8 cellular contexts compared by ENCODE assay signal in the genomic region with DNA sequence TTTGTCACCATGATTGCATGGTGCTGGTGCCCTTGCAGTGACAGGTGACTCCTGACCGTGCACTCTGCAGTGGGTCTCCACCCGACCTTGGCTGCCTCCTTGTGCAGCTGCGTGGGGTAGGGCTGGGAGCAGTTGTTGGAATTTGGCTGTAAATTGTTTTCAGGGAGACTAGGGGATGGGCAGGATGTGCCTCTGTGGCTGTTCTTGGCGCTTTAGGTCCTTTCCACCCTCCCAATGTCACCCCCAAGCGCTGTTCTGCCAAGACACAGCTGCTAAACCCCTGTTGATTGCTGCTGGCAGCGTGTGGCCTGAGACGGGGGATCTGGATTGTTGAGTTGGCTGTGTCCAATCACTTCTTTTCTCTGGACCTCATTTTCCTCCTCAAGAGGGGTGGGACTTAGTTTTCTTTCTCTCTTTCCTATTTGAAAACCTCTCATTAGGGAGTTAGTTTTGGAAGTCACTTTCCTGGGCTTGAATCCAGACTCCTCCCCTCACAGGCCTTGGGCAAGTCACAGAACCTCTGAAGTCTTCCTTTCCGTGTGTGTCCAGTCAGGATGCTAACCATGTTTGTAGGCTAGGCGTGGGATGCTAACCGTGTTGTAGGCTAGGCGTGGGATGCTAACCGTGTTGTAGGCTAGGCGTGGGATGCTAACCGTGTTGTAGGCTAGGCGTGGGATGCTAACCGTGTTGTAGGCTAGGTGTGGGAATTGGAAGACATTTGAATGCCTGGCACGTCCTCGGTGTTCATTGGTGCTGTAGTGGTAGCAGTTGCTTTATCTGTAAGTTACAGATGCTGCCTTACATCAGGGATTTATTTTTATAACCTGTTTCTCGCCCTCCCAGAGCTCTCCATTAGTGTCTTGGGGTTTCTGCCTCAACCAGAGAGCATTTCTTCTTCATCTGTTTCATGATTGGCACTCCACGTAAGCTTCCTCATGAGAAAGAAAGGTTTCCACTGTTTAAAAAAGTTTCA. TPM values are rescaled to one million over a fixed set of nuclear protein-coding genes. Genes with fewer than 3 reads are reported as not detected.
DNase-seq lines count a peak whose midpoint lies in the region; ATAC-seq and TF ChIP-seq lines count a peak whose summit lies in the region.

No MANE protein-coding gene starts in this region.

- peaks cover 3% of the 10 kb centered on the region for H3K36me3 Mint-ChIP-seq in activated naive CD4-positive, alpha-beta T cell treated with anti-CD3 and anti-CD28 coated beads for 36 hours (ENCODE audit: low read depth)
- H3K36me3 Mint-ChIP-seq in type B pancreatic cell = no peaks in the 10 kb centered on the region

- H3K4me3 ChIP-seq in breast epithelium (peak overlapping the region in 2 of 3 donors; percentile 22 to 48), left lung (no peak overlapping the region)

- CTCF ChIA-PET in activated naive CD4-positive, alpha-beta T cell treated with anti-CD3 and anti-CD28 coated beads for 36 hours (lab: Charles Lee) = interaction anchor here (0.6 to 1.2 kb wide), 3 partner anchors 12 to 128 kb away, joined by 3 to 6 read pairs (median 3); no protein-coding TSS in a partner anchor

- intact Hi-C loops in activated naive CD4-positive, alpha-beta T cell treated with anti-CD3 and anti-CD28 coated beads for 36 hours (cut with micrococcal nuclease) = loop anchor here (2.0 to 10.0 kb wide), 6 partner anchors 251 to 1325 kb away; partner anchors contain the start of genes SOD2, SYTL3 and WTAP
- intact Hi-C loops in breast epithelium (cut with DNase I; ENCODE audit: low total_unique reads) (no loop called here), left lung (cut with DNase I) (no loop called here)

- H3K9me3 Mint-ChIP-seq in activated naive CD4-positive, alpha-beta T cell treated with anti-CD3 and anti-CD28 coated beads for 36 hours = no peaks in the 10 kb centered on the region
- no peaks in the 10 kb centered on the region for H3K9me3 Mint-ChIP-seq in type B pancreatic cell

- peak; percentile 11 for ATAC-seq in left lung

- peaks cover 4 to 26% of the 10 kb centered on the region in 2 donors for H3K4me1 ChIP-seq in breast epithelium
- peaks cover 57 to 94% of the 10 kb centered on the region in 2 donors for H3K4me1 ChIP-seq in left lung

- no peak for DNase-seq in activated naive CD4-positive, alpha-beta T cell treated with anti-CD3 and anti-CD28 coated beads for 36 hours
- DNase-seq in activated naive CD4-positive, alpha-beta T cell treated with Interleukin-2 at 50 U/mL for 16 hours = no peak
- DNase-seq in breast epithelium (ENCODE audit: low spot score in 2 of 2) = peak in 1 of 2 donors; percentile 61
- DNase-seq in left lung = no peak
- no peak for DNase-seq in type B pancreatic cell (ENCODE audit: extremely low spot score, unreplicated experiment)
- DNase-seq in stimulated activated CD8-positive, alpha-beta memory T cell treated with anti-CD3 and anti-CD28 coated beads, Interleukin-4, amount 100 ng/mL, for 48 hours = no peak
- no peak for DNase-seq in 8988T
- no peak for DNase-seq in germinal center (ENCODE audit: low spot score)

- no peaks in the 10 kb centered on the region for H3K27me3 ChIP-seq in breast epithelium
- H3K27me3 ChIP-seq in left lung = no peaks in the 10 kb centered on the region

- peaks cover 95% of the 10 kb centered on the region for H3K4me1 Mint-ChIP-seq in activated naive CD4-positive, alpha-beta T cell treated with anti-CD3 and anti-CD28 coated beads for 36 hours (ENCODE audit: low read depth)
- peaks cover 74% of the 10 kb centered on the region for H3K4me1 Mint-ChIP-seq in type B pancreatic cell (ENCODE audit: unreplicated experiment)

- peak overlapping the region; percentile 76 to 80 for H3K27ac ChIP-seq in breast epithelium
- H3K27ac ChIP-seq in left lung = peak overlapping the region in 1 of 2 donors; percentile 63

- TF ChIP-seq CTCF in breast epithelium (IDR thresholded peaks at IDR 0.05) = no peak
- TF ChIP-seq CTCF in left lung (IDR thresholded peaks at IDR 0.05) = no peak
- no peak for TF ChIP-seq CTCF in type B pancreatic cell (conservative IDR thresholded peaks at IDR 0.05)

- no peaks in the 10 kb centered on the region for H3K27me3 Mint-ChIP-seq in activated naive CD4-positive, alpha-beta T cell treated with anti-CD3 and anti-CD28 coated beads for 36 hours (ENCODE audit: low read depth)
- H3K27me3 Mint-ChIP-seq in type B pancreatic cell = no peaks in the 10 kb centered on the region

- peak overlapping the region; percentile 98 for H3K27ac Mint-ChIP-seq in activated naive CD4-positive, alpha-beta T cell treated with anti-CD3 and anti-CD28 coated beads for 36 hours
- H3K27ac Mint-ChIP-seq in type B pancreatic cell = peak overlapping the region; percentile 7

- H3K4me3 Mint-ChIP-seq in activated naive CD4-positive, alpha-beta T cell treated with anti-CD3 and anti-CD28 coated beads for 36 hours = peak overlapping the region; percentile 10
- H3K4me3 Mint-ChIP-seq in type B pancreatic cell = no peak overlapping the region

- H3K36me3 ChIP-seq in breast epithelium (no peaks in the 10 kb centered on the region), left lung (no peaks in the 10 kb centered on the region)

- TF ChIP-seq POLR2A in breast epithelium (IDR thresholded peaks at IDR 0.05) = no peak

- no peaks in the 10 kb centered on the region for H3K9me3 ChIP-seq in breast epithelium
- no peaks in the 10 kb centered on the region for H3K9me3 ChIP-seq in left lung

RNA-seq across cellular contexts. Expression of gene IGF2R, which starts 8.6 kb away (rescaled TPM):
- 10 to 100 TPM; 42.1 to 44.5 TPM for total RNA-seq in activated naive CD4-positive, alpha-beta T cell treated with anti-CD3 and anti-CD28 coated beads for 36 hours
- 100 to 1,000 TPM in 1 of 3 donors, 10 to 100 TPM in 2; 60.4 to 112 (median 81.0) TPM for total RNA-seq in breast epithelium
- 100 to 1,000 TPM; 141 to 153 TPM for total RNA-seq in left lung
- total RNA-seq in type B pancreatic cell (ENCODE audit: low replicate concordance) = 79.8 and 95.5 TPM in 2 replicates

Comparison
In these comparisons a context has a peak if more than half of its experiments do, and no peak if none do; other contexts are left out.
1. H3K4me3 ChIP-seq: peak in breast epithelium (2 of 3); none in left lung (0 of 2).